ENCODE assay signal across 32 cellular contexts in the genomic region with DNA sequence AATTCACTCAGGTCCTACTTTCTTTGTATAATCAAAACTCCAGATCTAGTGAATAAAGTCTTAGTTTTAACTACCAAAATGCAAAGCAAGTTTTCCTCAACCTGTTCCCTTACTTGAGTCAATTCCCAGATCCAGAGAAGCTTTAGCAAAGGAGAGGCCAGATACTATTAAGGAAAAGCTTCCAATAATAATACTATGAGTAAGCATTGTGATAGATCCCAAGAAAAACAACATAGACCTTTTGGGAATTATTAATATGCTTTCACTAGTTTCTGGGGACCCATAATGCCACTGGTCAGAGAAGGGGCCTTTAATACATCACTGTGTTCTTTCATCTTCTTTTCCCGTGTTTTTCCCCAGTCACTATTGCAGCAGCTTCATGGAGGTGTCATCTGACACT.
"Had no signal": no experiment of that assay in that cellular context is flagged by ENCODE, and none has a peak within 500 bp of the region (broad histone marks: within the 10 kb centered on the region; RNA-seq: fewer than 3 reads in every experiment).

No MANE protein-coding gene starts in this region.

- H3K27ac ChIP-seq: adrenal gland, cardiac muscle cell, VCaP had no signal

- H3K36me3 ChIP-seq: adrenal gland, ascending aorta, cardiac muscle cell had no signal

- ATAC-seq: activated CD8-positive, alpha-beta T cell treated with anti-CD3 and anti-CD28 coated beads for 36 hours; activated naive CD4-positive, alpha-beta T cell treated with anti-CD3 and anti-CD28 coated beads, Interleukin-2, amount 50 U/mL, for 72 hours; activated T-cell treated with anti-CD3 and anti-CD28 coated beads, Interleukin-2, amount 50 U/mL, for 4 hours; activated T-cell treated with anti-CD3 and anti-CD28 coated beads, Interleukin-2, amount 50 U/mL, for 72 hours; activated T-helper 17 cell treated with anti-CD3 and anti-CD28 coated beads, Interleukin-2, amount 50 U/mL, for 72 hours had no signal

- H3K4me1 ChIP-seq: adrenal gland, ascending aorta had no signal

- DNase-seq: activated B cell treated with CpG ODN at 0.5 μM for 24 hours; activated CD4-positive, alpha-beta memory T cell treated with anti-CD3 and anti-CD28 coated beads for 36 hours; activated CD4-positive, alpha-beta T cell treated with anti-CD3 and anti-CD28 coated beads for 4 hours; activated CD4-positive, alpha-beta T cell treated with anti-CD3 and anti-CD28 coated beads, Interleukin-2, amount 10 ng/mL, durations not matched to agents 24 days and 14 days; activated CD4-positive, alpha-beta T cell treated with anti-CD3 and anti-CD28 coated beads, Interleukin-2, amount 50 U/mL, for 1 hour; activated CD4-positive, alpha-beta T cell treated with anti-CD3 and anti-CD28 coated beads, Interleukin-2, amount 50 U/mL, for 4 hours; activated CD4-positive, CD25-positive, alpha-beta regulatory T cell treated with anti-CD3 and anti-CD28 coated beads, Interleukin-2, amount 50 U/mL, for 72 hours; activated CD8-positive, alpha-beta memory T cell treated with anti-CD3 and anti-CD28 coated beads, Interleukin-2, amount 50 U/mL, for 4 hours; activated CD8-positive, alpha-beta T cell treated with anti-CD3 and anti-CD28 coated beads for 36 hours; activated effector memory CD4-positive, alpha-beta T cell treated with anti-CD3 and anti-CD28 coated beads, Interleukin-2, amount 50 U/mL, for 16 hours; activated gamma-delta T cell treated with Interleukin-2 at 50 U/mL for 16 hours; activated naive CD4-positive, alpha-beta T cell; activated naive CD4-positive, alpha-beta T cell treated with anti-CD3 and anti-CD28 coated beads for 36 hours; activated naive CD4-positive, alpha-beta T cell treated with anti-CD3 and anti-CD28 coated beads, Interleukin-2, amount 50 U/mL, for 16 hours; activated naive CD8-positive, alpha-beta T cell treated with anti-CD3 and anti-CD28 coated beads for 36 hours; activated T-cell treated with anti-CD3 and anti-CD28 coated beads for 4 hours; activated T-cell treated with anti-CD3 and anti-CD28 coated beads, Interleukin-2, amount 50 U/mL, for 1 hour; activated T-cell treated with anti-CD3 and anti-CD28 coated beads, Interleukin-2, amount 50 U/mL, for 4 hours; activated T-cell treated with anti-CD3 and anti-CD28 coated beads, Interleukin-2, amount 50 U/mL, for 72 hours; adrenal gland; amniotic stem cell; caudate nucleus; T-helper 1 cell; T-helper 2 cell; T-helper 9 cell had no signal

- FAIRE-seq: bronchial epithelial cell, TTC549 had no signal

- H3K4me3 ChIP-seq: adrenal gland, ascending aorta, cardiac muscle cell had no signal

- H3K27me3 ChIP-seq: adrenal gland, ascending aorta, cardiac muscle cell had no signal

- H3K9me3 ChIP-seq: adrenal gland, ascending aorta had no signal
